In the genomic region with DNA sequence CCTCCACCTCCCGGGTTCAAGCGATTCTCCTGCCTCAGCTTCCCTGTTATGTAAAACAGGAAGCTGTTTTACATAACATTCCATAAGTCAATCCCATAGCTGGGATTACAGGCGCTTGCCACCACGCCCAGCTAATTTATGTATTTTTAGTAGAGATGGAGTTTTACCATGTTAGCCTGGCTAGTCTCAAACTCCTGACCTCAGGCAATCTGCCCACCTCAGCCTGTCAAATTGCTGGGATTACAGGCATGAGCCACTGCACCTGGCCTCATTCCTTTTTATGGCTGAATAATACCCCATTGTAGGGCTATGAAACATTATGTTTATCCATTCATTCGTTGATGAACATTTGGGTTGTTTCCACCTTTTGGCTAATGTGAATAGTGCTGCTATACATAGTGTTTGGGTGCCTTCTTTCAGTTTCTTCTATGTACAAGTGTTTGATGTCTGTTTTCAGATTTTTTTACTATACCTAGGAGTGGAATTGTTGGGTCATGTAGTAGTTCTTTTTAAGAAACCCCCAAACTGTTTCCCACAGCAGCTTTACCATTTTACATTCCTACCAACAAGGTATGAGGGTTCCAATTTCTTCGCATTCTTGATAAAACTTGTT, we compare ENCODE assay signal across 19 cellular contexts.
A peak's percentile ranks its signal among the peaks of the same experiment; 100 is the strongest.
DNase-seq lines count a peak whose midpoint lies in the region; ATAC-seq and TF ChIP-seq lines count a peak whose summit lies in the region.
"Had no signal": no experiment of that assay in that cellular context is flagged by ENCODE, and none has a peak within 500 bp of the region (broad histone marks: within the 10 kb centered on the region; RNA-seq: fewer than 3 reads in every experiment).

No MANE protein-coding gene starts in this region.

- peak overlapping the region; percentile 10 to 71 for H3K27ac ChIP-seq in ascending aorta
- H3K27ac ChIP-seq in parathyroid adenoma: peak overlapping the region; percentile 39
- peak overlapping the region; percentile 53 to 74 for H3K27ac ChIP-seq in tibial artery
- H3K27ac ChIP-seq in breast epithelium: no peak overlapping the region
- no peak overlapping the region for H3K27ac ChIP-seq in MM.1S (ENCODE audit: low read length)
- H3K27ac ChIP-seq: 22Rv1, A549, C4-2B had no signal

- H3K27ac Mint-ChIP-seq in Caco-2 (ENCODE audit: unreplicated experiment): peak overlapping the region; percentile 40
- H3K27ac Mint-ChIP-seq in effector memory CD8-positive, alpha-beta T cell: no peak overlapping the region
- H3K27ac Mint-ChIP-seq: CD4-positive, alpha-beta T cell; GM23338; IgD-negative memory B cell had no signal

- no peak overlapping the region for H3K9ac ChIP-seq in parathyroid adenoma
- H3K9ac ChIP-seq in MM.1S (ENCODE audit: low read length): no peak overlapping the region

- no peaks in the 10 kb centered on the region for H3K36me3 Mint-ChIP-seq in Caco-2 (ENCODE audit: insufficient read depth, unreplicated experiment)
- H3K36me3 Mint-ChIP-seq in effector memory CD8-positive, alpha-beta T cell (ENCODE audit: insufficient read depth): peaks cover 2% of the 10 kb centered on the region

- no peaks in the 10 kb centered on the region for H4K20me1 ChIP-seq in MM.1S (ENCODE audit: insufficient read depth, low read length)

- H3K4me3 Mint-ChIP-seq in Caco-2 (ENCODE audit: unreplicated experiment): no peak overlapping the region
- H3K4me3 Mint-ChIP-seq in effector memory CD8-positive, alpha-beta T cell: no peak overlapping the region
- H3K4me3 Mint-ChIP-seq: CD4-positive, alpha-beta T cell; GM23338; IgD-negative memory B cell had no signal

- H3K4me2 ChIP-seq in parathyroid adenoma (ENCODE audit: low read length) (no peak overlapping the region), MM.1S (ENCODE audit: low read depth, low read length) (no peak overlapping the region)
- H3K4me2 ChIP-seq: A549, GM23338 had no signal

- H2AFZ ChIP-seq in parathyroid adenoma (peak overlapping the region; percentile 43), MM.1S (ENCODE audit: low read length) (no peak overlapping the region)
- H2AFZ ChIP-seq: GM23338 had no signal

- H3K9me3 ChIP-seq in Caco-2 (peaks cover 5% of the 10 kb centered on the region; the same call in 1 of the 2 replicates), ascending aorta (no peaks in the 10 kb centered on the region), parathyroid adenoma (ENCODE audit: control insufficient read depth, low read length) (no peaks in the 10 kb centered on the region), tibial artery (no peaks in the 10 kb centered on the region), breast epithelium (no peaks in the 10 kb centered on the region), MM.1S (replicated peaks; ENCODE audit: insufficient read depth, low read length) (no peaks in the 10 kb centered on the region)
- H3K9me3 ChIP-seq: A549 had no signal

- H3K9me2 ChIP-seq in MM.1S (replicated peaks; ENCODE audit: insufficient read depth, low read length): no peaks in the 10 kb centered on the region

- H3K79me2 ChIP-seq in parathyroid adenoma (no peaks in the 10 kb centered on the region), MM.1S (ENCODE audit: low read length) (no peaks in the 10 kb centered on the region)

- H3K27me3 Mint-ChIP-seq in Caco-2 (ENCODE audit: insufficient read depth, unreplicated experiment): no peaks in the 10 kb centered on the region
- no peaks in the 10 kb centered on the region for H3K27me3 Mint-ChIP-seq in effector memory CD8-positive, alpha-beta T cell
- H3K27me3 Mint-ChIP-seq: CD4-positive, alpha-beta T cell had no signal

- ATAC-seq in effector memory CD8-positive, alpha-beta T cell (replicated peaks): no peak
- ATAC-seq: A549, GM12878, GM23338, HepG2 had no signal

- no peak for TF ChIP-seq POLR2A in breast epithelium (IDR thresholded peaks at IDR 0.05)

- DNase-seq in Caco-2 (no peak), ascending aorta (ENCODE audit: low spot score in 2 of 2) (no peak), tibial artery (no peak), GM20000 (ENCODE audit: low spot score) (no peak), breast epithelium (ENCODE audit: low spot score in 2 of 2) (no peak), MM.1S (no peak)
- DNase-seq in effector memory CD8-positive, alpha-beta T cell: no peak
- DNase-seq: AML-193; CD4-positive, alpha-beta T cell; DMS153; HCEC 1CT had no signal

- TF ChIP-seq CTCF in Caco-2 (IDR thresholded peaks at IDR 0.05; ENCODE audit: insufficient read depth in 1 of 2, low read depth in 1 of 2, low read length in 1 of 2, severe bottlenecking in 1 of 2, unreplicated experiment in 1 of 2): no peak
- TF ChIP-seq CTCF in ascending aorta (IDR thresholded peaks at IDR 0.05): no peak
- no peak for TF ChIP-seq CTCF in parathyroid adenoma (IDR thresholded peaks at IDR 0.05)
- TF ChIP-seq CTCF in tibial artery (IDR thresholded peaks at IDR 0.05): no peak
- no peak for TF ChIP-seq CTCF in GM20000 (IDR thresholded peaks at IDR 0.05; ENCODE audit: extremely low read depth, missing control alignments)
- TF ChIP-seq CTCF in breast epithelium (IDR thresholded peaks at IDR 0.05): no peak
- TF ChIP-seq CTCF in MM.1S (IDR thresholded peaks at IDR 0.05; ENCODE audit: low read length): no peak

- H3K27me3 ChIP-seq in Caco-2 (replicated peaks; ENCODE audit: control insufficient read depth, insufficient read depth, low read length) (no peaks in the 10 kb centered on the region), ascending aorta (no peaks in the 10 kb centered on the region), parathyroid adenoma (ENCODE audit: control insufficient read depth, insufficient read depth, low read length) (no peaks in the 10 kb centered on the region), tibial artery (no peaks in the 10 kb centered on the region), breast epithelium (no peaks in the 10 kb centered on the region), MM.1S (replicated peaks; ENCODE audit: insufficient read depth, low read length) (no peaks in the 10 kb centered on the region)

- H3F3A ChIP-seq in MM.1S (ENCODE audit: insufficient read depth, low read length): no peaks in the 10 kb centered on the region

- H3K4me1 ChIP-seq in Caco-2: peaks cover 34% of the 10 kb centered on the region
- peaks cover 4 to 35% of the 10 kb centered on the region in 2 donors for H3K4me1 ChIP-seq in ascending aorta
- peaks cover 19% of the 10 kb centered on the region for H3K4me1 ChIP-seq in parathyroid adenoma
- peaks cover 0 to 56% (median 26%) of the 10 kb centered on the region in 4 donors for H3K4me1 ChIP-seq in tibial artery
- H3K4me1 ChIP-seq in breast epithelium: no peaks in the 10 kb centered on the region
- no peaks in the 10 kb centered on the region for H3K4me1 ChIP-seq in MM.1S (ENCODE audit: low read length)

- no TSS peak for BruUV-seq in Caco-2 (replicated peaks; lab: Mats Ljungman, UMichigan)

- intact Hi-C loops in Caco-2 (cut with micrococcal nuclease; ENCODE audit: unreplicated experiment): no loop called here
- intact Hi-C loops in ascending aorta (cut with DNase I): no loop called here
- intact Hi-C loops in tibial artery (cut with DNase I; ENCODE audit: low total_unique reads): loop anchor here (10.0 kb wide), 1 partner anchor 59 kb away; no protein-coding TSS in a partner anchor
- intact Hi-C loops in breast epithelium (cut with DNase I; ENCODE audit: low total_unique reads): no loop called here

- H3K36me3 ChIP-seq in Caco-2 (ENCODE audit: control insufficient read depth, insufficient read depth, low read length) (no peaks in the 10 kb centered on the region), ascending aorta (no peaks in the 10 kb centered on the region), parathyroid adenoma (ENCODE audit: control insufficient read depth, insufficient read depth, low read length) (no peaks in the 10 kb centered on the region), tibial artery (no peaks in the 10 kb centered on the region), breast epithelium (no peaks in the 10 kb centered on the region), MM.1S (replicated peaks; ENCODE audit: insufficient read depth, low read length) (no peaks in the 10 kb centered on the region)

- CTCF ChIA-PET in Caco-2 (lab: Charles Lee): no interaction called here

- H3K9me3 Mint-ChIP-seq in Caco-2 (ENCODE audit: unreplicated experiment): peaks cover 27% of the 10 kb centered on the region
- peaks cover 0 to 7% of the 10 kb centered on the region in 2 donors for H3K9me3 Mint-ChIP-seq in effector memory CD8-positive, alpha-beta T cell

- H3K4me3 ChIP-seq in Caco-2 (ENCODE audit: low read depth, low read length) (no peak overlapping the region), ascending aorta (no peak overlapping the region), parathyroid adenoma (ENCODE audit: low read depth, low read length) (no peak overlapping the region), tibial artery (no peak overlapping the region), breast epithelium (no peak overlapping the region), MM.1S (ENCODE audit: low read length) (no peak overlapping the region)
- H3K4me3 ChIP-seq: A549, GM12878, GM23338 had no signal

- peaks cover 6% of the 10 kb centered on the region for H3K4me1 Mint-ChIP-seq in Caco-2 (ENCODE audit: low read depth, unreplicated experiment)
- H3K4me1 Mint-ChIP-seq in effector memory CD8-positive, alpha-beta T cell (ENCODE audit: low read depth in 2 of 2): no peaks in the 10 kb centered on the region
- H3K4me1 Mint-ChIP-seq: IgD-negative memory B cell had no signal

- POLR2A ChIA-PET in Caco-2 (lab: Charles Lee): no interaction called here

Comparison
In these comparisons a context has a peak if more than half of its experiments do, and no peak if none do; other contexts are left out.
1. H3K27ac ChIP-seq: peak in ascending aorta (2 of 2), parathyroid adenoma (single experiment) and tibial artery (2 of 2); none in breast epithelium (0 of 2) and MM.1S (single experiment).